Comparison of ENCODE assay signal across 8 cellular contexts in genomic region chr7:35799846-35800717, GRCh38. TPM values are rescaled to one million over a fixed set of nuclear protein-coding genes. Genes with fewer than 3 reads are reported as not detected.
DNase-seq lines count a peak whose midpoint lies in the region; ATAC-seq lines count a peak whose summit lies in the region.

No MANE protein-coding gene starts in this region.

- intact Hi-C loops in right cardiac atrium (cut with DNase I) = loop anchor here (5.0 to 10.0 kb wide), 6 partner anchors 38 to 105 kb away; no protein-coding TSS in a partner anchor

- ATAC-seq in GM18498 (IDR thresholded peaks at IDR 0.05; ENCODE audit: unreplicated experiment) (peak; percentile 61), HG02852 (IDR thresholded peaks at IDR 0.05; ENCODE audit: unreplicated experiment) (peak; percentile 40), right cardiac atrium (peak; percentile 81 to 84)

- no peaks in the 10 kb centered on the region for H3K9me3 ChIP-seq in right cardiac atrium (ENCODE audit: control insufficient read depth, low read length)

- H3K4me1 ChIP-seq in right cardiac atrium (ENCODE audit: control insufficient read depth, insufficient read depth, low read length) = peaks cover 5% of the 10 kb centered on the region

- DNase-seq in NCI-H1436 (lab: John Stamatoyannopoulos, UW) = peak; percentile 89
- DNase-seq in SW 1271 (lab: John Stamatoyannopoulos, UW) = peak; percentile 72 to 91
- peak; percentile 53 for DNase-seq in amniotic stem cell (lab: John Stamatoyannopoulos, UW)
- DNase-seq in right cardiac atrium = peak; percentile 92 to 95 (median 95)
- DNase-seq in putamen (ENCODE audit: low spot score) = peak; percentile 90
- DNase-seq in medulla oblongata (ENCODE audit: extremely low spot score) = no peak

- 1% methylated on average over 37 of the region's 37 CpGs for WGBS in right cardiac atrium

- H3K4me3 ChIP-seq in right cardiac atrium (ENCODE audit: low read length) = peak overlapping the region; percentile 84

- no peaks in the 10 kb centered on the region for H3K27me3 ChIP-seq in right cardiac atrium (ENCODE audit: control insufficient read depth, insufficient read depth)

- H3K27ac ChIP-seq in right cardiac atrium (ENCODE audit: low read length) = peak overlapping the region; percentile 89

RNA-seq across cellular contexts. Expression of gene SEPTIN7, which starts 0.8 kb away (rescaled TPM):
- total RNA-seq in right cardiac atrium = 100 to 1,000 TPM; 198 to 225 (median 212) TPM
- 189 TPM for polyA plus RNA-seq in right cardiac atrium
